Comparison of ENCODE assay signal across 1 cellular context in genomic region chr4:4541661-4542570, GRCh38.
TF ChIP-seq lines count a peak whose summit lies in the region.

STX18 (minus strand) TSS chr4:4542048; CDS start chr4:4541964, 84 bp downstream.

TF ChIP-seq in WTC11, 78 proteins besides CTCF, POLR2A, EP300 and RAD21 (continued from another document):
- TF ChIP-seq USF1 (CRISPR knock-in tag; IDR thresholded peaks at IDR 0.05) (peak; percentile 63), GTF2I (CRISPR knock-in tag; conservative IDR thresholded peaks at IDR 0.05) (no peak), SMAD4 (CRISPR knock-in tag; IDR thresholded peaks at IDR 0.05) (no peak), ESRRA (CRISPR knock-in tag; IDR thresholded peaks at IDR 0.05; ENCODE audit: borderline replicate concordance) (peak; percentile 99), ZNF121 (CRISPR knock-in tag; IDR thresholded peaks at IDR 0.05) (peak; percentile 41; the same call in 1 of the 2 replicates), MXD4 (CRISPR knock-in tag; IDR thresholded peaks at IDR 0.05; ENCODE audit: borderline replicate concordance) (no peak), ETV6 (CRISPR knock-in tag; IDR thresholded peaks at IDR 0.05) (peak; percentile 97), IRF2 (CRISPR knock-in tag; IDR thresholded peaks at IDR 0.05; ENCODE audit: borderline replicate concordance, low read depth) (no peak), RORB (CRISPR knock-in tag; IDR thresholded peaks at IDR 0.05) (peak; percentile 88), ZNF423 (CRISPR knock-in tag; IDR thresholded peaks at IDR 0.05) (no peak), GRHL2 (CRISPR knock-in tag; IDR thresholded peaks at IDR 0.05; ENCODE audit: insufficient replicate concordance, severe bottlenecking) (no peak), ZNF512 (CRISPR knock-in tag; IDR thresholded peaks at IDR 0.05; ENCODE audit: borderline replicate concordance) (no peak), RELA (CRISPR knock-in tag; IDR thresholded peaks at IDR 0.05; ENCODE audit: borderline replicate concordance) (no peak), ZNF317 (CRISPR knock-in tag; IDR thresholded peaks at IDR 0.05; ENCODE audit: borderline replicate concordance, low read depth) (peak; percentile 40; the same call in 1 of the 2 replicates), NR3C1 (CRISPR knock-in tag; conservative IDR thresholded peaks at IDR 0.05; ENCODE audit: low read depth) (no peak; the same call in 1 of the 2 replicates), FOXP4 (CRISPR knock-in tag; IDR thresholded peaks at IDR 0.05) (peak; percentile 92), ZNF281 (CRISPR knock-in tag; IDR thresholded peaks at IDR 0.05) (peak; percentile 75), ATF1 (CRISPR knock-in tag; IDR thresholded peaks at IDR 0.05) (peak; percentile 94; the same call in 1 of the 2 replicates), ZBTB21 (CRISPR knock-in tag; IDR thresholded peaks at IDR 0.05; ENCODE audit: borderline replicate concordance) (peak; percentile 89), NFATC4 (CRISPR knock-in tag; IDR thresholded peaks at IDR 0.05) (no peak), FOXP1 (CRISPR knock-in tag; IDR thresholded peaks at IDR 0.05; ENCODE audit: borderline replicate concordance) (peak; percentile 96), OVOL2 (CRISPR knock-in tag; IDR thresholded peaks at IDR 0.05; ENCODE audit: borderline replicate concordance) (no peak), ZNF232 (CRISPR knock-in tag; IDR thresholded peaks at IDR 0.05) (peak; percentile 95), SP1 (CRISPR knock-in tag; conservative IDR thresholded peaks at IDR 0.05) (peak; percentile 97), NR2C2 (CRISPR knock-in tag; IDR thresholded peaks at IDR 0.05) (peak; percentile 78)
- TF ChIP-seq, protein P1, sequence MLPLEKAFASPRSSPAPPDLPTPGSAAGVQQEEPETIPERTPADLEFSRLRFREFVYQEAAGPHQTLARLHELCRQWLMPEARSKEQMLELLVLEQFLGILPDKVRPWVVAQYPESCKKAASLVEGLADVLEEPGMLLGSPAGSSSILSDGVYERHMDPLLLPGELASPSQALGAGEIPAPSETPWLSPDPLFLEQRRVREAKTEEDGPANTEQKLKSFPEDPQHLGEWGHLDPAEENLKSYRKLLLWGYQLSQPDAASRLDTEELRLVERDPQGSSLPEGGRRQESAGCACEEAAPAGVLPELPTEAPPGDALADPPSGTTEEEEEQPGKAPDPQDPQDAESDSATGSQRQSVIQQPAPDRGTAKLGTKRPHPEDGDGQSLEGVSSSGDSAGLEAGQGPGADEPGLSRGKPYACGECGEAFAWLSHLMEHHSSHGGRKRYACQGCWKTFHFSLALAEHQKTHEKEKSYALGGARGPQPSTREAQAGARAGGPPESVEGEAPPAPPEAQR (CRISPR knock-in tag; IDR thresholded peaks at IDR 0.05): no peak
- TF ChIP-seq, protein P2, sequence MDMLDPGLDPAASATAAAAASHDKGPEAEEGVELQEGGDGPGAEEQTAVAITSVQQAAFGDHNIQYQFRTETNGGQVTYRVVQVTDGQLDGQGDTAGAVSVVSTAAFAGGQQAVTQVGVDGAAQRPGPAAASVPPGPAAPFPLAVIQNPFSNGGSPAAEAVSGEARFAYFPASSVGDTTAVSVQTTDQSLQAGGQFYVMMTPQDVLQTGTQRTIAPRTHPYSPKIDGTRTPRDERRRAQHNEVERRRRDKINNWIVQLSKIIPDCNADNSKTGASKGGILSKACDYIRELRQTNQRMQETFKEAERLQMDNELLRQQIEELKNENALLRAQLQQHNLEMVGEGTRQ (CRISPR knock-in tag; IDR thresholded peaks at IDR 0.05): peak; percentile 50; the same call in 1 of the 2 replicates
- TF ChIP-seq, protein P3, sequence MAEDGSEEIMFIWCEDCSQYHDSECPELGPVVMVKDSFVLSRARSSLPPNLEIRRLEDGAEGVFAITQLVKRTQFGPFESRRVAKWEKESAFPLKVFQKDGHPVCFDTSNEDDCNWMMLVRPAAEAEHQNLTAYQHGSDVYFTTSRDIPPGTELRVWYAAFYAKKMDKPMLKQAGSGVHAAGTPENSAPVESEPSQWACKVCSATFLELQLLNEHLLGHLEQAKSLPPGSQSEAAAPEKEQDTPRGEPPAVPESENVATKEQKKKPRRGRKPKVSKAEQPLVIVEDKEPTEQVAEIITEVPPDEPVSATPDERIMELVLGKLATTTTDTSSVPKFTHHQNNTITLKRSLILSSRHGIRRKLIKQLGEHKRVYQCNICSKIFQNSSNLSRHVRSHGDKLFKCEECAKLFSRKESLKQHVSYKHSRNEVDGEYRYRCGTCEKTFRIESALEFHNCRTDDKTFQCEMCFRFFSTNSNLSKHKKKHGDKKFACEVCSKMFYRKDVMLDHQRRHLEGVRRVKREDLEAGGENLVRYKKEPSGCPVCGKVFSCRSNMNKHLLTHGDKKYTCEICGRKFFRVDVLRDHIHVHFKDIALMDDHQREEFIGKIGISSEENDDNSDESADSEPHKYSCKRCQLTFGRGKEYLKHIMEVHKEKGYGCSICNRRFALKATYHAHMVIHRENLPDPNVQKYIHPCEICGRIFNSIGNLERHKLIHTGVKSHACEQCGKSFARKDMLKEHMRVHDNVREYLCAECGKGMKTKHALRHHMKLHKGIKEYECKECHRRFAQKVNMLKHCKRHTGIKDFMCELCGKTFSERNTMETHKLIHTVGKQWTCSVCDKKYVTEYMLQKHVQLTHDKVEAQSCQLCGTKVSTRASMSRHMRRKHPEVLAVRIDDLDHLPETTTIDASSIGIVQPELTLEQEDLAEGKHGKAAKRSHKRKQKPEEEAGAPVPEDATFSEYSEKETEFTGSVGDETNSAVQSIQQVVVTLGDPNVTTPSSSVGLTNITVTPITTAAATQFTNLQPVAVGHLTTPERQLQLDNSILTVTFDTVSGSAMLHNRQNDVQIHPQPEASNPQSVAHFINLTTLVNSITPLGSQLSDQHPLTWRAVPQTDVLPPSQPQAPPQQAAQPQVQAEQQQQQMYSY (CRISPR knock-in tag; IDR thresholded peaks at IDR 0.05): no peak
- TF ChIP-seq, protein P4, sequence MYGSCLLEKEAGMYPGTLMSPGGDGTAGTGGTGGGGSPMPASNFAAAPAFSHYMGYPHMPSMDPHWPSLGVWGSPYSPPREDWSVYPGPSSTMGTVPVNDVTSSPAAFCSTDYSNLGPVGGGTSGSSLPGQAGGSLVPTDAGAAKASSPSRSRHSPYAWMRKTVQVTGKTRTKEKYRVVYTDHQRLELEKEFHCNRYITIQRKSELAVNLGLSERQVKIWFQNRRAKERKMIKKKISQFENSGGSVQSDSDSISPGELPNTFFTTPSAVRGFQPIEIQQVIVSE (CRISPR knock-in tag; IDR thresholded peaks at IDR 0.05; ENCODE audit: borderline replicate concordance): no peak
- TF ChIP-seq, protein P5, sequence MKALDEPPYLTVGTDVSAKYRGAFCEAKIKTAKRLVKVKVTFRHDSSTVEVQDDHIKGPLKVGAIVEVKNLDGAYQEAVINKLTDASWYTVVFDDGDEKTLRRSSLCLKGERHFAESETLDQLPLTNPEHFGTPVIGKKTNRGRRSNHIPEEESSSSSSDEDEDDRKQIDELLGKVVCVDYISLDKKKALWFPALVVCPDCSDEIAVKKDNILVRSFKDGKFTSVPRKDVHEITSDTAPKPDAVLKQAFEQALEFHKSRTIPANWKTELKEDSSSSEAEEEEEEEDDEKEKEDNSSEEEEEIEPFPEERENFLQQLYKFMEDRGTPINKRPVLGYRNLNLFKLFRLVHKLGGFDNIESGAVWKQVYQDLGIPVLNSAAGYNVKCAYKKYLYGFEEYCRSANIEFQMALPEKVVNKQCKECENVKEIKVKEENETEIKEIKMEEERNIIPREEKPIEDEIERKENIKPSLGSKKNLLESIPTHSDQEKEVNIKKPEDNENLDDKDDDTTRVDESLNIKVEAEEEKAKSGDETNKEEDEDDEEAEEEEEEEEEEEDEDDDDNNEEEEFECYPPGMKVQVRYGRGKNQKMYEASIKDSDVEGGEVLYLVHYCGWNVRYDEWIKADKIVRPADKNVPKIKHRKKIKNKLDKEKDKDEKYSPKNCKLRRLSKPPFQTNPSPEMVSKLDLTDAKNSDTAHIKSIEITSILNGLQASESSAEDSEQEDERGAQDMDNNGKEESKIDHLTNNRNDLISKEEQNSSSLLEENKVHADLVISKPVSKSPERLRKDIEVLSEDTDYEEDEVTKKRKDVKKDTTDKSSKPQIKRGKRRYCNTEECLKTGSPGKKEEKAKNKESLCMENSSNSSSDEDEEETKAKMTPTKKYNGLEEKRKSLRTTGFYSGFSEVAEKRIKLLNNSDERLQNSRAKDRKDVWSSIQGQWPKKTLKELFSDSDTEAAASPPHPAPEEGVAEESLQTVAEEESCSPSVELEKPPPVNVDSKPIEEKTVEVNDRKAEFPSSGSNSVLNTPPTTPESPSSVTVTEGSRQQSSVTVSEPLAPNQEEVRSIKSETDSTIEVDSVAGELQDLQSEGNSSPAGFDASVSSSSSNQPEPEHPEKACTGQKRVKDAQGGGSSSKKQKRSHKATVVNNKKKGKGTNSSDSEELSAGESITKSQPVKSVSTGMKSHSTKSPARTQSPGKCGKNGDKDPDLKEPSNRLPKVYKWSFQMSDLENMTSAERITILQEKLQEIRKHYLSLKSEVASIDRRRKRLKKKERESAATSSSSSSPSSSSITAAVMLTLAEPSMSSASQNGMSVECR (CRISPR knock-in tag; IDR thresholded peaks at IDR 0.05; ENCODE audit: borderline replicate concordance): peak; percentile 88; the same call in 1 of the 2 replicates
- TF ChIP-seq, protein P6, sequence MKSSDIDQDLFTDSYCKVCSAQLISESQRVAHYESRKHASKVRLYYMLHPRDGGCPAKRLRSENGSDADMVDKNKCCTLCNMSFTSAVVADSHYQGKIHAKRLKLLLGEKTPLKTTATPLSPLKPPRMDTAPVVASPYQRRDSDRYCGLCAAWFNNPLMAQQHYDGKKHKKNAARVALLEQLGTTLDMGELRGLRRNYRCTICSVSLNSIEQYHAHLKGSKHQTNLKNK (CRISPR knock-in tag; IDR thresholded peaks at IDR 0.05): peak; percentile 68; the same call in 1 of the 2 replicates
